Comparison of ENCODE assay signal across 1 cellular context in the genomic region with DNA sequence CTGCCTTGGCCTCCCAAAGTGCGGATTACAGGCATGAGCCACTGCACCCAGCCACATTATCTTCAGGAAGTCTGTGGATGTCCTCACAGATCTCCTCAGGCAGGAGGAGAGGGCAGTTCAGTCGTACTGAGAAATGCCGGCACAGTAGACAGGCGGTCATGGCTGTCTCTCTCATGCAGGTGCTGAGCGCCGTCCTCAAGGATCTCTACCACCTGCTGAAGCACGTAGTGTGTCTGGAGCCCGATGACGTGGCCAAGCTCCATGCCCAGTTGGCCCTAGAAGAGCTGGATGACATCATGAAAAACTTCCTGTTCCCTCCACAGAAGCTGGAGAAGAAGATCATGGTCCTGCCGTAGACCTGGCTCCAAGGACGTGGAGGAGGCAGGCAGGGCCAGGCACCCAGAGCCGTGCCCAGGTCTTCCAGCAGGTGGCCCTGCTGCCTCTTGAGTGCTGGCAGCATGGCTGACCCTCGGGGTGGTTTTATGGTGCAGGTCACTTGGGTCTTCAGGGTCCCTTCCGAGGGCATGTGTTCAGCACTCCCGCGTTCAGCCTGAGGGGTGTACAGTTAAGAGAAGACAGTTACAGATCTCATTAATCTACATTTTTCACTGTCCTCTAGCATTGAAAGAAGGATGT.
A peak's percentile ranks its signal among the peaks of the same experiment; 100 is the strongest.
TF ChIP-seq lines count a peak whose summit lies in the region.

No MANE protein-coding gene starts in this region.

TF ChIP-seq in H1, 55 proteins besides CTCF, POLR2A, EP300 and RAD21:
- TF ChIP-seq SP2 (IDR thresholded peaks at IDR 0.05; ENCODE audit: low read length), result no peak
- TF ChIP-seq POU5F1 (IDR thresholded peaks at IDR 0.05; ENCODE audit: low read depth, low read length), result no peak
- TF ChIP-seq YY1 (IDR thresholded peaks at IDR 0.05; ENCODE audit: low read depth, low read length), result peak; percentile 71; the same call in 1 of the 2 replicates
TF ChIP-seq in H1: peak in this region for 1.
